ENCODE assay signal across 8 cellular contexts in genomic region chr6:111997078-111997862, GRCh38. TPM values are rescaled to one million over a fixed set of nuclear protein-coding genes. Genes with fewer than 3 reads are reported as not detected.
A peak's percentile ranks its signal among the peaks of the same experiment; 100 is the strongest.
DNase-seq lines count a peak whose midpoint lies in the region; ATAC-seq lines count a peak whose summit lies in the region.

No MANE protein-coding gene starts in this region.

- H3K4me1 ChIP-seq in skeletal muscle satellite cell (ENCODE audit: control insufficient read depth, insufficient read depth, low read length), result peaks cover 29% of the 10 kb centered on the region

- H3K9me3 ChIP-seq in skeletal muscle satellite cell (replicated peaks; ENCODE audit: low read length), result no peaks in the 10 kb centered on the region

- no peaks in the 10 kb centered on the region for H3K27me3 ChIP-seq in skeletal muscle satellite cell (ENCODE audit: control insufficient read depth, insufficient read depth, low read length)

- H3K36me3 ChIP-seq in skeletal muscle satellite cell (ENCODE audit: insufficient read depth, low read length), result no peaks in the 10 kb centered on the region

- DNase-seq in G401 (ENCODE audit: low spot score) (peak; percentile 94), NCI-H2029 (lab: John Stamatoyannopoulos, UW) (peak; percentile 90), T-helper 9 cell (peak; percentile 69), anterior cingulate cortex (lab: John Stamatoyannopoulos, UW) (peak in 57 of 58 donors; percentile 7 to 85 (median 68)), hippocampal formation (lab: John Stamatoyannopoulos, UW) (peak; percentile 76 to 79)

- H3K9ac ChIP-seq in skeletal muscle satellite cell (ENCODE audit: low read depth, low read length), result peak overlapping the region; percentile 68

- H3K4me2 ChIP-seq in skeletal muscle satellite cell (ENCODE audit: low read length), result peak overlapping the region; percentile 73

- in situ Hi-C loops in G401 (cut with HindIII; ENCODE audit: low sequenced_read_pairs), result no loop called here

- H3K4me3 ChIP-seq in skeletal muscle satellite cell (ENCODE audit: low read length), result peak overlapping the region; percentile 22

- peak; percentile 59 for ATAC-seq in HG02571 (IDR thresholded peaks at IDR 0.05; ENCODE audit: unreplicated experiment)
- ATAC-seq in HG03159 (IDR thresholded peaks at IDR 0.05; ENCODE audit: unreplicated experiment), result no peak

RNA-seq across cellular contexts. Expression of gene CCN6, which starts 56.6 kb away (rescaled TPM):
- total RNA-seq in G401 (2014; rRNA removed; shearing (Covaris generic)), result not detected in 2 replicates
- total RNA-seq in skeletal muscle satellite cell (2012; rRNA removed), result not detected in 2 replicates
